ENCODE assay signal across 22 cellular contexts in genomic region chr19:5193192-5193591, GRCh38.
DNase-seq lines count a peak whose midpoint lies in the region; ATAC-seq and TF ChIP-seq lines count a peak whose summit lies in the region.
"Had no signal": no experiment of that assay in that cellular context is flagged by ENCODE, and none has a peak within 500 bp of the region (broad histone marks: within the 10 kb centered on the region; RNA-seq: fewer than 3 reads in every experiment).

No MANE protein-coding gene starts in this region.

- no peak for ATAC-seq in HG03565 (IDR thresholded peaks at IDR 0.05; ENCODE audit: unreplicated experiment)
- ATAC-seq in HG03159 (IDR thresholded peaks at IDR 0.05; ENCODE audit: unreplicated experiment) = no peak
- ATAC-seq: activated CD4-positive, CD25-positive, alpha-beta regulatory T cell treated with anti-CD3 and anti-CD28 coated beads, Interleukin-2, amount 50 U/mL, for 24 hours; HCT116; heart right ventricle had no signal

- TF ChIP-seq CTCF in WERI-Rb-1 (IDR thresholded peaks at IDR 0.05; ENCODE audit: low read depth, low read length) = no peak

- H3K9me3 ChIP-seq in ES-I3 (ENCODE audit: control insufficient read depth, insufficient read depth, low read length) (no peaks in the 10 kb centered on the region), WERI-Rb-1 (ENCODE audit: severe bottlenecking) (no peaks in the 10 kb centered on the region)
- H3K9me3 ChIP-seq: heart right ventricle, Peyer's patch, right atrium auricular region, suprapubic skin had no signal

- peak overlapping the region; percentile 44; the same call in 1 of the 2 replicates for H3K9ac ChIP-seq in ES-I3 (ENCODE audit: low read depth, low read length)

- H3K4me3 ChIP-seq in WERI-Rb-1 (ENCODE audit: low read depth, low read length) = no peak overlapping the region
- H3K4me3 ChIP-seq: heart right ventricle, Peyer's patch, right atrium auricular region, suprapubic skin had no signal

- H3K27ac ChIP-seq in WERI-Rb-1 = no peak overlapping the region
- H3K27ac ChIP-seq: C4-2B, heart right ventricle, Peyer's patch, right atrium auricular region, suprapubic skin had no signal

- DNase-seq in NCI-H1092 treated with DMSO at 0.1 percent for 48 hours (lab: John Stamatoyannopoulos, UW) = peak; percentile 33
- DNase-seq in ecto neural progenitor cell (ENCODE audit: low spot score) = peak; percentile 90
- DNase-seq in medulla oblongata (ENCODE audit: extremely low spot score) = peak; percentile 14
- DNase-seq in NOMO-1 treated with dmso at 0.1 percent for 144 hours (lab: John Stamatoyannopoulos, UW; ENCODE audit: unreplicated experiment) = no peak
- DNase-seq in WERI-Rb-1 = no peak
- DNase-seq: ACHN; activated naive CD4-positive, alpha-beta T cell treated with anti-CD3 and anti-CD28 coated beads, Interleukin-2, amount 50 U/mL, for 16 hours; activated T-cell treated with anti-CD3 and anti-CD28 coated beads, Interleukin-2, amount 50 U/mL, for 48 hours; aorta; DMS 273 treated with DMSO at 0.1 percent for 48 hours; heart right ventricle; kidney glomerular epithelial cell; Peyer's patch; T1000 had no signal

- H3K27me3 ChIP-seq in WERI-Rb-1 (ENCODE audit: insufficient read depth, low read depth, severe bottlenecking) = no peaks in the 10 kb centered on the region
- H3K27me3 ChIP-seq: Peyer's patch, right atrium auricular region, suprapubic skin had no signal

- peaks cover 3% of the 10 kb centered on the region; the same call in 1 of the 2 replicates for H3K4me1 ChIP-seq in ES-I3 (ENCODE audit: insufficient read depth, low read length)
- H3K4me1 ChIP-seq: heart right ventricle, Peyer's patch, right atrium auricular region, suprapubic skin had no signal

- H3K36me3 ChIP-seq in ES-I3 (ENCODE audit: insufficient read depth, low read length) (no peaks in the 10 kb centered on the region), WERI-Rb-1 (no peaks in the 10 kb centered on the region)
- H3K36me3 ChIP-seq: heart right ventricle, Peyer's patch, right atrium auricular region, suprapubic skin had no signal

Comparison
In these comparisons a context has a peak if more than half of its experiments do, and no peak if none do; other contexts are left out.
1. DNase-seq: peak in NCI-H1092 treated with DMSO at 0.1 percent for 48 hours (single experiment), ecto neural progenitor cell (single experiment) and medulla oblongata (single experiment); none in NOMO-1 treated with dmso at 0.1 percent for 144 hours (single experiment) and WERI-Rb-1 (single experiment).